In the genomic region with DNA sequence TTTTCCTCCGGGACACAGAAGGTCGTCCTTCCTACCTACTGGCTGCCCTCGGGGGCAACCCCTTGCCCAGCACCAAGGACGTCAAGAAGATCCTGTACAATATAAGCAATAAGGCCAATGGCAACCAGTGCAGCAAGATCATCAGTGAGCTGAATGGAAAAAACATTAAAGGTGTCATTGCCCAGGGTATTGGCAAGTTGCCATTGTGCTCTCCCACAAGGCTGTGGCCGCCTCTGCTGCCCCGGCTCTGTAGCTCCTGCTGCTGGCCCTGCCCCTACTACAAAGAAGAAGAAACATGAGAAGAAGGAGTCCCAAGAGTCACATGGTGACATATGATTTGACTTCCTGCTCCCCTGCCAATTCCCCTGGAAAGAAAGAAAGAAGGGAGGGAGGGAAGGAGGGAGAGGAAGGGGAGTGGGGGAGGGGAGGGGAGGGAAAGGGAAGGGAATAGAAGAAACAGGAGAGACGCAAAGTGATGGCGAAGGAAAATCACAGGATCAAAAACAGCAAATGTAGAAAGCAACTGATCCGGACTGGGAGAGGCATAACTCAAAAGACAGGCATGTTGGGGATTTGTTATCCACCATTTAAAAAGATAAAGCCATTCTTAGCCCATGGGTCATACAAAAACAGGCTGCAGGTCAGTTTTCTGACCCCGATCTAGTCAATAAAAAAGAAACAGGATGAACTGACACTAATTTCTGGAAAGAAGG, we compare ENCODE assay signal across 1 cellular context.
A peak's percentile ranks its signal among the peaks of the same experiment; 100 is the strongest.
TF ChIP-seq lines count a peak whose summit lies in the region.

No MANE protein-coding gene starts in this region.

TF ChIP-seq in K562, 482 proteins besides CTCF, POLR2A, EP300 and RAD21 (continued from another document):
- TF ChIP-seq, protein P1, sequence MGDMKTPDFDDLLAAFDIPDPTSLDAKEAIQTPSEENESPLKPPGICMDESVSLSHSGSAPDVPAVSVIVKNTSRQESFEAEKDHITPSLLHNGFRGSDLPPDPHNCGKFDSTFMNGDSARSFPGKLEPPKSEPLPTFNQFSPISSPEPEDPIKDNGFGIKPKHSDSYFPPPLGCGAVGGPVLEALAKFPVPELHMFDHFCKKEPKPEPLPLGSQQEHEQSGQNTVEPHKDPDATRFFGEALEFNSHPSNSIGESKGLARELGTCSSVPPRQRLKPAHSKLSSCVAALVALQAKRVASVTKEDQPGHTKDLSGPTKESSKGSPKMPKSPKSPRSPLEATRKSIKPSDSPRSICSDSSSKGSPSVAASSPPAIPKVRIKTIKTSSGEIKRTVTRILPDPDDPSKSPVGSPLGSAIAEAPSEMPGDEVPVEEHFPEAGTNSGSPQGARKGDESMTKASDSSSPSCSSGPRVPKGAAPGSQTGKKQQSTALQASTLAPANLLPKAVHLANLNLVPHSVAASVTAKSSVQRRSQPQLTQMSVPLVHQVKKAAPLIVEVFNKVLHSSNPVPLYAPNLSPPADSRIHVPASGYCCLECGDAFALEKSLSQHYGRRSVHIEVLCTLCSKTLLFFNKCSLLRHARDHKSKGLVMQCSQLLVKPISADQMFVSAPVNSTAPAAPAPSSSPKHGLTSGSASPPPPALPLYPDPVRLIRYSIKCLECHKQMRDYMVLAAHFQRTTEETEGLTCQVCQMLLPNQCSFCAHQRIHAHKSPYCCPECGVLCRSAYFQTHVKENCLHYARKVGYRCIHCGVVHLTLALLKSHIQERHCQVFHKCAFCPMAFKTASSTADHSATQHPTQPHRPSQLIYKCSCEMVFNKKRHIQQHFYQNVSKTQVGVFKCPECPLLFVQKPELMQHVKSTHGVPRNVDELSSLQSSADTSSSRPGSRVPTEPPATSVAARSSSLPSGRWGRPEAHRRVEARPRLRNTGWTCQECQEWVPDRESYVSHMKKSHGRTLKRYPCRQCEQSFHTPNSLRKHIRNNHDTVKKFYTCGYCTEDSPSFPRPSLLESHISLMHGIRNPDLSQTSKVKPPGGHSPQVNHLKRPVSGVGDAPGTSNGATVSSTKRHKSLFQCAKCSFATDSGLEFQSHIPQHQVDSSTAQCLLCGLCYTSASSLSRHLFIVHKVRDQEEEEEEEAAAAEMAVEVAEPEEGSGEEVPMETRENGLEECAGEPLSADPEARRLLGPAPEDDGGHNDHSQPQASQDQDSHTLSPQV (IDR thresholded peaks at IDR 0.05): peak; percentile 59
- TF ChIP-seq FOXK2 (conservative IDR thresholded peaks at IDR 0.05 in 1 of 2, IDR thresholded peaks at IDR 0.05 in 1 of 2; ENCODE audit: low read depth in 2 of 2) (0 out of 4 replicates have a peak, but pooled peaks of 1 of the 2 experiments have one; percentile 12), NFIX (CRISPR knock-in tag; IDR thresholded peaks at IDR 0.05; ENCODE audit: low read depth) (peak; percentile 20; the same call in 1 of the 2 replicates), PCBP2 (IDR thresholded peaks at IDR 0.05; ENCODE audit: low read depth, low read length, poor library complexity, severe bottlenecking) (no peak), ZNF584 (CRISPR knock-in tag; IDR thresholded peaks at IDR 0.05; ENCODE audit: low read depth) (0 out of 2 replicates have a peak, but pooled peaks have one; percentile 34), EP400 (IDR thresholded peaks at IDR 0.05) (0 out of 2 replicates have a peak, but pooled peaks have one; percentile 15), ZNF165 (CRISPR knock-in tag; IDR thresholded peaks at IDR 0.05; ENCODE audit: borderline replicate concordance) (no peak)
- TF ChIP-seq, protein P2, sequence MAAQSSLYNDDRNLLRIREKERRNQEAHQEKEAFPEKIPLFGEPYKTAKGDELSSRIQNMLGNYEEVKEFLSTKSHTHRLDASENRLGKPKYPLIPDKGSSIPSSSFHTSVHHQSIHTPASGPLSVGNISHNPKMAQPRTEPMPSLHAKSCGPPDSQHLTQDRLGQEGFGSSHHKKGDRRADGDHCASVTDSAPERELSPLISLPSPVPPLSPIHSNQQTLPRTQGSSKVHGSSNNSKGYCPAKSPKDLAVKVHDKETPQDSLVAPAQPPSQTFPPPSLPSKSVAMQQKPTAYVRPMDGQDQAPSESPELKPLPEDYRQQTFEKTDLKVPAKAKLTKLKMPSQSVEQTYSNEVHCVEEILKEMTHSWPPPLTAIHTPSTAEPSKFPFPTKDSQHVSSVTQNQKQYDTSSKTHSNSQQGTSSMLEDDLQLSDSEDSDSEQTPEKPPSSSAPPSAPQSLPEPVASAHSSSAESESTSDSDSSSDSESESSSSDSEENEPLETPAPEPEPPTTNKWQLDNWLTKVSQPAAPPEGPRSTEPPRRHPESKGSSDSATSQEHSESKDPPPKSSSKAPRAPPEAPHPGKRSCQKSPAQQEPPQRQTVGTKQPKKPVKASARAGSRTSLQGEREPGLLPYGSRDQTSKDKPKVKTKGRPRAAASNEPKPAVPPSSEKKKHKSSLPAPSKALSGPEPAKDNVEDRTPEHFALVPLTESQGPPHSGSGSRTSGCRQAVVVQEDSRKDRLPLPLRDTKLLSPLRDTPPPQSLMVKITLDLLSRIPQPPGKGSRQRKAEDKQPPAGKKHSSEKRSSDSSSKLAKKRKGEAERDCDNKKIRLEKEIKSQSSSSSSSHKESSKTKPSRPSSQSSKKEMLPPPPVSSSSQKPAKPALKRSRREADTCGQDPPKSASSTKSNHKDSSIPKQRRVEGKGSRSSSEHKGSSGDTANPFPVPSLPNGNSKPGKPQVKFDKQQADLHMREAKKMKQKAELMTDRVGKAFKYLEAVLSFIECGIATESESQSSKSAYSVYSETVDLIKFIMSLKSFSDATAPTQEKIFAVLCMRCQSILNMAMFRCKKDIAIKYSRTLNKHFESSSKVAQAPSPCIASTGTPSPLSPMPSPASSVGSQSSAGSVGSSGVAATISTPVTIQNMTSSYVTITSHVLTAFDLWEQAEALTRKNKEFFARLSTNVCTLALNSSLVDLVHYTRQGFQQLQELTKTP (IDR thresholded peaks at IDR 0.05; ENCODE audit: low read depth in 1 of 2, partially characterized antibody in 2 of 2): peak in 1 of 2 experiments; percentile 30
- TF ChIP-seq, protein P3, sequence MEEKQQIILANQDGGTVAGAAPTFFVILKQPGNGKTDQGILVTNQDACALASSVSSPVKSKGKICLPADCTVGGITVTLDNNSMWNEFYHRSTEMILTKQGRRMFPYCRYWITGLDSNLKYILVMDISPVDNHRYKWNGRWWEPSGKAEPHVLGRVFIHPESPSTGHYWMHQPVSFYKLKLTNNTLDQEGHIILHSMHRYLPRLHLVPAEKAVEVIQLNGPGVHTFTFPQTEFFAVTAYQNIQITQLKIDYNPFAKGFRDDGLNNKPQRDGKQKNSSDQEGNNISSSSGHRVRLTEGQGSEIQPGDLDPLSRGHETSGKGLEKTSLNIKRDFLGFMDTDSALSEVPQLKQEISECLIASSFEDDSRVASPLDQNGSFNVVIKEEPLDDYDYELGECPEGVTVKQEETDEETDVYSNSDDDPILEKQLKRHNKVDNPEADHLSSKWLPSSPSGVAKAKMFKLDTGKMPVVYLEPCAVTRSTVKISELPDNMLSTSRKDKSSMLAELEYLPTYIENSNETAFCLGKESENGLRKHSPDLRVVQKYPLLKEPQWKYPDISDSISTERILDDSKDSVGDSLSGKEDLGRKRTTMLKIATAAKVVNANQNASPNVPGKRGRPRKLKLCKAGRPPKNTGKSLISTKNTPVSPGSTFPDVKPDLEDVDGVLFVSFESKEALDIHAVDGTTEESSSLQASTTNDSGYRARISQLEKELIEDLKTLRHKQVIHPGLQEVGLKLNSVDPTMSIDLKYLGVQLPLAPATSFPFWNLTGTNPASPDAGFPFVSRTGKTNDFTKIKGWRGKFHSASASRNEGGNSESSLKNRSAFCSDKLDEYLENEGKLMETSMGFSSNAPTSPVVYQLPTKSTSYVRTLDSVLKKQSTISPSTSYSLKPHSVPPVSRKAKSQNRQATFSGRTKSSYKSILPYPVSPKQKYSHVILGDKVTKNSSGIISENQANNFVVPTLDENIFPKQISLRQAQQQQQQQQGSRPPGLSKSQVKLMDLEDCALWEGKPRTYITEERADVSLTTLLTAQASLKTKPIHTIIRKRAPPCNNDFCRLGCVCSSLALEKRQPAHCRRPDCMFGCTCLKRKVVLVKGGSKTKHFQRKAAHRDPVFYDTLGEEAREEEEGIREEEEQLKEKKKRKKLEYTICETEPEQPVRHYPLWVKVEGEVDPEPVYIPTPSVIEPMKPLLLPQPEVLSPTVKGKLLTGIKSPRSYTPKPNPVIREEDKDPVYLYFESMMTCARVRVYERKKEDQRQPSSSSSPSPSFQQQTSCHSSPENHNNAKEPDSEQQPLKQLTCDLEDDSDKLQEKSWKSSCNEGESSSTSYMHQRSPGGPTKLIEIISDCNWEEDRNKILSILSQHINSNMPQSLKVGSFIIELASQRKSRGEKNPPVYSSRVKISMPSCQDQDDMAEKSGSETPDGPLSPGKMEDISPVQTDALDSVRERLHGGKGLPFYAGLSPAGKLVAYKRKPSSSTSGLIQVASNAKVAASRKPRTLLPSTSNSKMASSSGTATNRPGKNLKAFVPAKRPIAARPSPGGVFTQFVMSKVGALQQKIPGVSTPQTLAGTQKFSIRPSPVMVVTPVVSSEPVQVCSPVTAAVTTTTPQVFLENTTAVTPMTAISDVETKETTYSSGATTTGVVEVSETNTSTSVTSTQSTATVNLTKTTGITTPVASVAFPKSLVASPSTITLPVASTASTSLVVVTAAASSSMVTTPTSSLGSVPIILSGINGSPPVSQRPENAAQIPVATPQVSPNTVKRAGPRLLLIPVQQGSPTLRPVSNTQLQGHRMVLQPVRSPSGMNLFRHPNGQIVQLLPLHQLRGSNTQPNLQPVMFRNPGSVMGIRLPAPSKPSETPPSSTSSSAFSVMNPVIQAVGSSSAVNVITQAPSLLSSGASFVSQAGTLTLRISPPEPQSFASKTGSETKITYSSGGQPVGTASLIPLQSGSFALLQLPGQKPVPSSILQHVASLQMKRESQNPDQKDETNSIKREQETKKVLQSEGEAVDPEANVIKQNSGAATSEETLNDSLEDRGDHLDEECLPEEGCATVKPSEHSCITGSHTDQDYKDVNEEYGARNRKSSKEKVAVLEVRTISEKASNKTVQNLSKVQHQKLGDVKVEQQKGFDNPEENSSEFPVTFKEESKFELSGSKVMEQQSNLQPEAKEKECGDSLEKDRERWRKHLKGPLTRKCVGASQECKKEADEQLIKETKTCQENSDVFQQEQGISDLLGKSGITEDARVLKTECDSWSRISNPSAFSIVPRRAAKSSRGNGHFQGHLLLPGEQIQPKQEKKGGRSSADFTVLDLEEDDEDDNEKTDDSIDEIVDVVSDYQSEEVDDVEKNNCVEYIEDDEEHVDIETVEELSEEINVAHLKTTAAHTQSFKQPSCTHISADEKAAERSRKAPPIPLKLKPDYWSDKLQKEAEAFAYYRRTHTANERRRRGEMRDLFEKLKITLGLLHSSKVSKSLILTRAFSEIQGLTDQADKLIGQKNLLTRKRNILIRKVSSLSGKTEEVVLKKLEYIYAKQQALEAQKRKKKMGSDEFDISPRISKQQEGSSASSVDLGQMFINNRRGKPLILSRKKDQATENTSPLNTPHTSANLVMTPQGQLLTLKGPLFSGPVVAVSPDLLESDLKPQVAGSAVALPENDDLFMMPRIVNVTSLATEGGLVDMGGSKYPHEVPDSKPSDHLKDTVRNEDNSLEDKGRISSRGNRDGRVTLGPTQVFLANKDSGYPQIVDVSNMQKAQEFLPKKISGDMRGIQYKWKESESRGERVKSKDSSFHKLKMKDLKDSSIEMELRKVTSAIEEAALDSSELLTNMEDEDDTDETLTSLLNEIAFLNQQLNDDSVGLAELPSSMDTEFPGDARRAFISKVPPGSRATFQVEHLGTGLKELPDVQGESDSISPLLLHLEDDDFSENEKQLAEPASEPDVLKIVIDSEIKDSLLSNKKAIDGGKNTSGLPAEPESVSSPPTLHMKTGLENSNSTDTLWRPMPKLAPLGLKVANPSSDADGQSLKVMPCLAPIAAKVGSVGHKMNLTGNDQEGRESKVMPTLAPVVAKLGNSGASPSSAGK (IDR thresholded peaks at IDR 0.05): peak; percentile 42; the same call in 1 of the 2 replicates
- TF ChIP-seq, protein P4, sequence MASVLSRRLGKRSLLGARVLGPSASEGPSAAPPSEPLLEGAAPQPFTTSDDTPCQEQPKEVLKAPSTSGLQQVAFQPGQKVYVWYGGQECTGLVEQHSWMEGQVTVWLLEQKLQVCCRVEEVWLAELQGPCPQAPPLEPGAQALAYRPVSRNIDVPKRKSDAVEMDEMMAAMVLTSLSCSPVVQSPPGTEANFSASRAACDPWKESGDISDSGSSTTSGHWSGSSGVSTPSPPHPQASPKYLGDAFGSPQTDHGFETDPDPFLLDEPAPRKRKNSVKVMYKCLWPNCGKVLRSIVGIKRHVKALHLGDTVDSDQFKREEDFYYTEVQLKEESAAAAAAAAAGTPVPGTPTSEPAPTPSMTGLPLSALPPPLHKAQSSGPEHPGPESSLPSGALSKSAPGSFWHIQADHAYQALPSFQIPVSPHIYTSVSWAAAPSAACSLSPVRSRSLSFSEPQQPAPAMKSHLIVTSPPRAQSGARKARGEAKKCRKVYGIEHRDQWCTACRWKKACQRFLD (CRISPR knock-in tag; IDR thresholded peaks at IDR 0.05): 0 out of 2 replicates have a peak, but pooled peaks have one; percentile 43
